ENCODE assay signal across 24 cellular contexts in the genomic region with DNA sequence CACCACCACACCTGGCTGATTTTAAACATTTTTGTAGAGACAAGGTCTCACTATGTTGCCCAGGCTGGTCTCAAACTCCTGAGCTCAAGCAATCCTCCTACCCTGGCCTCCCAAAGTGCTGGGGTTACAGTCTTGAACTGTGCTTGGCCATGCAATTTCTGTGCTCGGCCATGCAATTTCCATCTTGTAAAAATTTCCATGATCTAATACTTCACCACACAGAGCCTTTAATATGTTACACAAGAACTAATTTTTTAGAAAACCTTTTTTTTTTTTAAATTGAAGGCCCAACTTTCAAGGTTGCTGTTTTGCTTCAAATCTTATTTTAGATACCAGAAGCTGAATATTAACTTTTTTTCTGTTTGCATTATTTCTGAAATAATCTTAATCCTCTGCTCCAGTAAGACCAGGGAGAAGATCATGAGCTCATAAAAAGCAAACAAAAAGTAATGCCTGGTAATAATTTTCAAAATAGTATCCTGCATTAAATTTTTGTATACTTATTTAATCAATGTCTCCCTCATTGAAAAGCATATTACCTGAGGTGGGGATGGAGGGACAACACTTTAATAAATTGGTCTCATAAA.
"Had no signal": no experiment of that assay in that cellular context is flagged by ENCODE, and none has a peak within 500 bp of the region (broad histone marks: within the 10 kb centered on the region; RNA-seq: fewer than 3 reads in every experiment).

No MANE protein-coding gene starts in this region.

- H3K27ac ChIP-seq: colonic mucosa, esophagus muscularis mucosa, foreskin keratinocyte, gastroesophageal sphincter, heart right ventricle, left lung, lower lobe of right lung had no signal

- H3K4me3 ChIP-seq: colonic mucosa, esophagus muscularis mucosa, gastroesophageal sphincter, heart right ventricle, left lung, lower lobe of right lung, mucosa of descending colon had no signal

- H3K27me3 Mint-ChIP-seq: effector memory CD8-positive, alpha-beta T cell had no signal

- FAIRE-seq: endometrium, endothelial cell of umbilical vein, frontal cortex, islet of Langerhans, keratinocyte had no signal

- H3K36me3 ChIP-seq: colonic mucosa, esophagus muscularis mucosa, gastroesophageal sphincter, heart right ventricle, left lung, lower lobe of right lung had no signal

- H3K4me3 Mint-ChIP-seq: dendritic cell treated with granulocyte-macrophage colony-stimulating factor and Interleukin-4, amounts not matched to agents 40 ng/mL and 50 ng/mL, for 4 days; effector memory CD8-positive, alpha-beta T cell; endodermal cell; mesothelial cell of epicardium had no signal

- H3K4me1 ChIP-seq: colonic mucosa, foreskin keratinocyte had no signal

- H3K4me1 Mint-ChIP-seq: endodermal cell had no signal

- ATAC-seq: effector memory CD8-positive, alpha-beta T cell; foreskin keratinocyte; gastroesophageal sphincter; left cardiac atrium; left lung; left ventricle myocardium superior; mucosa of descending colon had no signal

- H3K27ac Mint-ChIP-seq: dendritic cell treated with granulocyte-macrophage colony-stimulating factor and Interleukin-4, amounts not matched to agents 40 ng/mL and 50 ng/mL, for 4 days; effector memory CD8-positive, alpha-beta T cell; endodermal cell; mesothelial cell of epicardium had no signal

- DNase-seq: colonic mucosa; cortex of kidney; effector CD8-positive, alpha-beta T cell; effector memory CD8-positive, alpha-beta T cell; endodermal cell; foreskin keratinocyte; head of caudate nucleus; heart right ventricle; hippocampal formation; left cardiac atrium; left lung; left ventricle myocardium superior; lower lobe of right lung; mesenchymal stem cell; mucosa of descending colon had no signal

- H3K27me3 ChIP-seq: colonic mucosa, esophagus muscularis mucosa, gastroesophageal sphincter, heart right ventricle, left lung had no signal

- H3K9me3 ChIP-seq: colonic mucosa, esophagus muscularis mucosa, gastroesophageal sphincter, lower lobe of right lung had no signal

- H3K9me3 Mint-ChIP-seq: dendritic cell treated with granulocyte-macrophage colony-stimulating factor and Interleukin-4, amounts not matched to agents 40 ng/mL and 50 ng/mL, for 4 days; effector memory CD8-positive, alpha-beta T cell had no signal
